In genomic region chr1:20199410-20199809, GRCh38 we compare ENCODE assay signal across 15 cellular contexts. TPM values are rescaled to one million over a fixed set of nuclear protein-coding genes. Genes with fewer than 3 reads are reported as not detected.
"Had no signal": no experiment of that assay in that cellular context is flagged by ENCODE, and none has a peak within 500 bp of the region (broad histone marks: within the 10 kb centered on the region; RNA-seq: fewer than 3 reads in every experiment).

No MANE protein-coding gene starts in this region.

- H3K9me3 ChIP-seq: heart left ventricle, pancreas had no signal

- ATAC-seq: activated T-cell treated with anti-CD3 and anti-CD28 coated beads, Interleukin-2, amount 50 U/mL, for 72 hours; pancreas had no signal

- H3K36me3 ChIP-seq: heart left ventricle, pancreas had no signal

- H3K4me1 ChIP-seq: pancreas had no signal

- H3K4me3 ChIP-seq: dorsolateral prefrontal cortex, heart left ventricle, pancreas, smooth muscle cell had no signal

- H3K27me3 ChIP-seq: dorsolateral prefrontal cortex, pancreas had no signal

- DNase-seq: activated CD4-positive, alpha-beta memory T cell treated with anti-CD3 and anti-CD28 coated beads for 36 hours; activated CD8-positive, alpha-beta memory T cell treated with anti-CD3 and anti-CD28 coated beads, Interleukin-2, amount 50 U/mL, for 4 hours; activated gamma-delta T cell treated with Interleukin-2 at 50 U/mL for 16 hours; activated naive CD8-positive, alpha-beta T cell treated with anti-CD3 and anti-CD28 coated beads for 36 hours; activated T-cell treated with anti-CD3 and anti-CD28 coated beads, Interleukin-2, amount 50 U/mL, for 72 hours; dorsolateral prefrontal cortex; foreskin melanocyte; left ventricle myocardium superior; pancreas had no signal

- H3K27ac ChIP-seq: dorsolateral prefrontal cortex, heart left ventricle, pancreas had no signal

- FAIRE-seq: endometrium, islet of Langerhans, pancreas, urothelium cell line had no signal

RNA-seq across cellular contexts. Expression of gene PLA2G2C, which starts 13.1 kb away (rescaled TPM):
- total RNA-seq: activated naive CD8-positive, alpha-beta T cell treated with anti-CD3 and anti-CD28 coated beads for 36 hours; chondrocyte; left ventricle myocardium superior; pancreas had no signal
- polyA plus RNA-seq: heart left ventricle, pancreas, smooth muscle cell had no signal

RNA-seq across cellular contexts. Expression of gene UBXN10, which starts 13.5 kb away (rescaled TPM):
- total RNA-seq: chondrocyte had no signal
